In genomic region chrX:53685711-53686110, GRCh38 we compare ENCODE assay signal across 8 cellular contexts. TPM values are rescaled to one million over a fixed set of nuclear protein-coding genes. Genes with fewer than 3 reads are reported as not detected.
DNase-seq lines count a peak whose midpoint lies in the region; ATAC-seq and TF ChIP-seq lines count a peak whose summit lies in the region.

No MANE protein-coding gene starts in this region.

- peak overlapping the region; percentile 97 for H3K9ac ChIP-seq in SK-N-MC (ENCODE audit: insufficient read length)
- H3K9ac ChIP-seq in skeletal muscle tissue (ENCODE audit: low read depth in 1 of 3, low read length in 3 of 3) = peak overlapping the region; percentile 77 to 88 (median 84)

- H3K27me3 ChIP-seq in skeletal muscle tissue (ENCODE audit: control insufficient read depth in 3 of 3, insufficient read depth in 3 of 3, low read length in 3 of 3) = no peaks in the 10 kb centered on the region

- H3K4me3 Mint-ChIP-seq in activated CD4-positive, alpha-beta T cell treated with anti-CD3 and anti-CD28 coated beads, Interleukin-2, amount 10 ng/mL, durations not matched to agents 24 days and 14 days = peak overlapping the region; percentile 97

- ATAC-seq in GM21723 (IDR thresholded peaks at IDR 0.05; ENCODE audit: unreplicated experiment) (no peak), GM18909 (IDR thresholded peaks at IDR 0.05; ENCODE audit: poor library complexity, unreplicated experiment) (no peak)

- H3K4me1 Mint-ChIP-seq in activated CD4-positive, alpha-beta T cell treated with anti-CD3 and anti-CD28 coated beads, Interleukin-2, amount 10 ng/mL, durations not matched to agents 24 days and 14 days = peaks cover 14% of the 10 kb centered on the region

- H3K9me3 ChIP-seq in SK-N-MC (ENCODE audit: low read depth, low read length) = no peaks in the 10 kb centered on the region
- H3K9me3 ChIP-seq in skeletal muscle tissue (ENCODE audit: control insufficient read depth in 3 of 3, low read length in 3 of 3) = no peaks in the 10 kb centered on the region

- H3K4me3 ChIP-seq in SK-N-MC (peak overlapping the region; percentile 85), fibroblast of villous mesenchyme (ENCODE audit: low read depth, low read length) (peak overlapping the region; percentile 76), skeletal muscle tissue (ENCODE audit: low read length in 3 of 3) (peak overlapping the region; percentile 69 to 77 (median 75))

- peak overlapping the region; percentile 97 for H3K27ac Mint-ChIP-seq in activated CD4-positive, alpha-beta T cell treated with anti-CD3 and anti-CD28 coated beads, Interleukin-2, amount 10 ng/mL, durations not matched to agents 24 days and 14 days

- DNase-seq in activated CD4-positive, alpha-beta T cell treated with anti-CD3 and anti-CD28 coated beads, Interleukin-2, amount 10 ng/mL, durations not matched to agents 24 days and 14 days = peak; percentile 56
- no peak for DNase-seq in activated CD4-positive, alpha-beta T cell treated with anti-CD3 and anti-CD28 coated beads, Interleukin-2, amount 50 U/mL, for 4 hours
- no peak for DNase-seq in SK-N-MC (ENCODE audit: low read depth, low spot score)
- DNase-seq in fibroblast of villous mesenchyme (ENCODE audit: low read depth) = no peak
- DNase-seq in HK-2 (ENCODE audit: unreplicated experiment) = no peak

- TF ChIP-seq CTCF in fibroblast of villous mesenchyme (IDR thresholded peaks at IDR 0.05; ENCODE audit: insufficient read depth, low read depth, low read length) = no peak

- H3K4me1 ChIP-seq in skeletal muscle tissue (ENCODE audit: control insufficient read depth in 3 of 3, insufficient read depth in 3 of 3, low read length in 3 of 3) = peaks cover 6 to 15% (median 14%) of the 10 kb centered on the region in 3 donors

- H3K36me3 ChIP-seq in SK-N-MC (ENCODE audit: insufficient read depth, low read length) (peaks cover 11% of the 10 kb centered on the region), skeletal muscle tissue (ENCODE audit: control insufficient read depth in 3 of 3, insufficient read depth in 3 of 3, low read length in 3 of 3) (peaks cover 0 to 3% (median 0%) of the 10 kb centered on the region in 3 donors)

- H3K9me3 Mint-ChIP-seq in activated CD4-positive, alpha-beta T cell treated with anti-CD3 and anti-CD28 coated beads, Interleukin-2, amount 10 ng/mL, durations not matched to agents 24 days and 14 days = no peaks in the 10 kb centered on the region

- no peaks in the 10 kb centered on the region for H3K27me3 Mint-ChIP-seq in activated CD4-positive, alpha-beta T cell treated with anti-CD3 and anti-CD28 coated beads, Interleukin-2, amount 10 ng/mL, durations not matched to agents 24 days and 14 days

- intact Hi-C loops in activated CD4-positive, alpha-beta T cell treated with anti-CD3 and anti-CD28 coated beads, Interleukin-2, amount 10 ng/mL, durations not matched to agents 24 days and 14 days (cut with micrococcal nuclease) = loop anchor here (1.0 to 10.0 kb wide), 4 partner anchors 47 to 949 kb away; partner anchors contain the start of gene TSR2

- H3K27ac ChIP-seq in SK-N-MC (peak overlapping the region; percentile 95), skeletal muscle tissue (ENCODE audit: low read depth, low read length) (peak overlapping the region; percentile 77)

- peaks cover 29% of the 10 kb centered on the region for H3K36me3 Mint-ChIP-seq in activated CD4-positive, alpha-beta T cell treated with anti-CD3 and anti-CD28 coated beads, Interleukin-2, amount 10 ng/mL, durations not matched to agents 24 days and 14 days (ENCODE audit: low read depth)

RNA-seq across cellular contexts. Expression of gene HUWE1, which starts 0.8 kb away (rescaled TPM):
- 461 and 485 TPM in 2 replicates for total RNA-seq in activated CD4-positive, alpha-beta T cell treated with anti-CD3 and anti-CD28 coated beads, Interleukin-2, amount 10 ng/mL, durations not matched to agents 24 days and 14 days
- total RNA-seq in fibroblast of villous mesenchyme (142 and 167 TPM in 2 replicates), skeletal muscle tissue (108 TPM)
